Comparison of ENCODE assay signal across 8 cellular contexts in genomic region chr4:150010525-150011126, GRCh38.
DNase-seq lines count a peak whose midpoint lies in the region; ATAC-seq lines count a peak whose summit lies in the region.

No MANE protein-coding gene starts in this region.

- H3K4me3 Mint-ChIP-seq in activated CD4-positive, alpha-beta T cell treated with anti-CD3 and anti-CD28 coated beads, Interleukin-2, amount 10 ng/mL, durations not matched to agents 24 days and 14 days: no peak overlapping the region

- DNase-seq in activated CD4-positive, alpha-beta T cell treated with anti-CD3 and anti-CD28 coated beads, Interleukin-2, amount 10 ng/mL, durations not matched to agents 24 days and 14 days: peak; percentile 56
- no peak for DNase-seq in activated CD4-positive, alpha-beta T cell treated with anti-CD3 and anti-CD28 coated beads, Interleukin-2, amount 50 U/mL, for 1 hour
- DNase-seq in NCI-H226: peak; percentile 39
- peak; percentile 13 to 83 for DNase-seq in T47D (ENCODE audit: low read depth in 1 of 2, low spot score in 1 of 2)
- peak; percentile 85 for DNase-seq in left kidney (ENCODE audit: low read depth, low spot score)
- no peak for DNase-seq in stimulated activated CD4-positive, alpha-beta T cell treated with anti-CD3 and anti-CD28 coated beads, Interleukin-12 subunit alpha, Interleukin-12 subunit beta, amount 100 ng/mL, for 4 hours

- intact Hi-C loops in activated CD4-positive, alpha-beta T cell treated with anti-CD3 and anti-CD28 coated beads, Interleukin-2, amount 10 ng/mL, durations not matched to agents 24 days and 14 days (cut with micrococcal nuclease): no loop called here

- H3K27ac Mint-ChIP-seq in activated CD4-positive, alpha-beta T cell treated with anti-CD3 and anti-CD28 coated beads, Interleukin-2, amount 10 ng/mL, durations not matched to agents 24 days and 14 days: no peak overlapping the region

- no peaks in the 10 kb centered on the region for H3K36me3 Mint-ChIP-seq in activated CD4-positive, alpha-beta T cell treated with anti-CD3 and anti-CD28 coated beads, Interleukin-2, amount 10 ng/mL, durations not matched to agents 24 days and 14 days (ENCODE audit: low read depth)

- peak; percentile 66 for ATAC-seq in HG02885 (IDR thresholded peaks at IDR 0.05; ENCODE audit: poor library complexity, unreplicated experiment)
- no peak for ATAC-seq in HG03108 (IDR thresholded peaks at IDR 0.05; ENCODE audit: unreplicated experiment)

- in situ Hi-C loops in T47D (cut with HindIII; ENCODE audit: low pct_unique_long_range_greater_than_20kb, low sequenced_read_pairs): no loop called here

- peaks cover 4% of the 10 kb centered on the region for H3K27me3 Mint-ChIP-seq in activated CD4-positive, alpha-beta T cell treated with anti-CD3 and anti-CD28 coated beads, Interleukin-2, amount 10 ng/mL, durations not matched to agents 24 days and 14 days

- H3K4me1 Mint-ChIP-seq in activated CD4-positive, alpha-beta T cell treated with anti-CD3 and anti-CD28 coated beads, Interleukin-2, amount 10 ng/mL, durations not matched to agents 24 days and 14 days: no peaks in the 10 kb centered on the region

- H3K9me3 Mint-ChIP-seq in activated CD4-positive, alpha-beta T cell treated with anti-CD3 and anti-CD28 coated beads, Interleukin-2, amount 10 ng/mL, durations not matched to agents 24 days and 14 days: no peaks in the 10 kb centered on the region

Comparison
In these comparisons a context has a peak if more than half of its experiments do, and no peak if none do; other contexts are left out.
1. DNase-seq: peak in activated CD4-positive, alpha-beta T cell treated with anti-CD3 and anti-CD28 coated beads, Interleukin-2, amount 10 ng/mL, durations not matched to agents 24 days and 14 days (single experiment), NCI-H226 (single experiment), T47D (2 of 2) and left kidney (single experiment); none in activated CD4-positive, alpha-beta T cell treated with anti-CD3 and anti-CD28 coated beads, Interleukin-2, amount 50 U/mL, for 1 hour (single experiment) and stimulated activated CD4-positive, alpha-beta T cell treated with anti-CD3 and anti-CD28 coated beads, Interleukin-12 subunit alpha, Interleukin-12 subunit beta, amount 100 ng/mL, for 4 hours (single experiment).